1 cellular context compared by ENCODE assay signal in the genomic region with DNA sequence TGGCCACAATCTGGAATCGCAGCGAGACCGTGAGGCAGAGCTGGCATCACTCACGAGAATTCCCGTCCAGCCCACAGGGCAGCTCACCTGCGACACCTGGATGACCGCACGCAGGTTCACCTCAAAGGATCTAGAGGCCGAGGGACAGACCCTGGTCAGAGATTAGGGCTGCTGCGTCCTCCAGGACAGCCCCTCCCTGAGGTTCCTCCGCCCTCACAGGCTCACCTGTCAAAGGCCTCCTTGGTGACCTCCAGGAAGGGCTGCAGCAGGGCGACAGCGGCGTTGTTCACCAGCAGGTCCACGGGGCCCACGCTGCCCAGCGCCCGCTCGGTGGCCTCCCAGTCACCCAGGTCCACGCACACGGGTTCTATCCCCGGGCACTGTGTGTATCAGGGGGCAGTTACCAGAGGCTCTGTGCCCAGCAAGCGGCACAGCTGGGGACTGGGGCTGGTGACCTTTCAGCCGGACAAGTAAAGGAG.
TF ChIP-seq lines count a peak whose summit lies in the region.

No MANE protein-coding gene starts in this region.

TF ChIP-seq in GM12878, 131 proteins besides CTCF, POLR2A, EP300 and RAD21:
- no peak for TF ChIP-seq POLR2AphosphoS5 (IDR thresholded peaks at IDR 0.05; ENCODE audit: low read length)
- TF ChIP-seq, protein P1, sequence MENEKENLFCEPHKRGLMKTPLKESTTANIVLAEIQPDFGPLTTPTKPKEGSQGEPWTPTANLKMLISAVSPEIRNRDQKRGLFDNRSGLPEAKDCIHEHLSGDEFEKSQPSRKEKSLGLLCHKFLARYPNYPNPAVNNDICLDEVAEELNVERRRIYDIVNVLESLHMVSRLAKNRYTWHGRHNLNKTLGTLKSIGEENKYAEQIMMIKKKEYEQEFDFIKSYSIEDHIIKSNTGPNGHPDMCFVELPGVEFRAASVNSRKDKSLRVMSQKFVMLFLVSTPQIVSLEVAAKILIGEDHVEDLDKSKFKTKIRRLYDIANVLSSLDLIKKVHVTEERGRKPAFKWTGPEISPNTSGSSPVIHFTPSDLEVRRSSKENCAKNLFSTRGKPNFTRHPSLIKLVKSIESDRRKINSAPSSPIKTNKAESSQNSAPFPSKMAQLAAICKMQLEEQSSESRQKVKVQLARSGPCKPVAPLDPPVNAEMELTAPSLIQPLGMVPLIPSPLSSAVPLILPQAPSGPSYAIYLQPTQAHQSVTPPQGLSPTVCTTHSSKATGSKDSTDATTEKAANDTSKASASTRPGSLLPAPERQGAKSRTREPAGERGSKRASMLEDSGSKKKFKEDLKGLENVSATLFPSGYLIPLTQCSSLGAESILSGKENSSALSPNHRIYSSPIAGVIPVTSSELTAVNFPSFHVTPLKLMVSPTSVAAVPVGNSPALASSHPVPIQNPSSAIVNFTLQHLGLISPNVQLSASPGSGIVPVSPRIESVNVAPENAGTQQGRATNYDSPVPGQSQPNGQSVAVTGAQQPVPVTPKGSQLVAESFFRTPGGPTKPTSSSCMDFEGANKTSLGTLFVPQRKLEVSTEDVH (IDR thresholded peaks at IDR 0.05; ENCODE audit: low read depth, partially characterized antibody) = no peak
- TF ChIP-seq KDM1A (IDR thresholded peaks at IDR 0.05; ENCODE audit: borderline replicate concordance) = no peak
- TF ChIP-seq, protein P2, sequence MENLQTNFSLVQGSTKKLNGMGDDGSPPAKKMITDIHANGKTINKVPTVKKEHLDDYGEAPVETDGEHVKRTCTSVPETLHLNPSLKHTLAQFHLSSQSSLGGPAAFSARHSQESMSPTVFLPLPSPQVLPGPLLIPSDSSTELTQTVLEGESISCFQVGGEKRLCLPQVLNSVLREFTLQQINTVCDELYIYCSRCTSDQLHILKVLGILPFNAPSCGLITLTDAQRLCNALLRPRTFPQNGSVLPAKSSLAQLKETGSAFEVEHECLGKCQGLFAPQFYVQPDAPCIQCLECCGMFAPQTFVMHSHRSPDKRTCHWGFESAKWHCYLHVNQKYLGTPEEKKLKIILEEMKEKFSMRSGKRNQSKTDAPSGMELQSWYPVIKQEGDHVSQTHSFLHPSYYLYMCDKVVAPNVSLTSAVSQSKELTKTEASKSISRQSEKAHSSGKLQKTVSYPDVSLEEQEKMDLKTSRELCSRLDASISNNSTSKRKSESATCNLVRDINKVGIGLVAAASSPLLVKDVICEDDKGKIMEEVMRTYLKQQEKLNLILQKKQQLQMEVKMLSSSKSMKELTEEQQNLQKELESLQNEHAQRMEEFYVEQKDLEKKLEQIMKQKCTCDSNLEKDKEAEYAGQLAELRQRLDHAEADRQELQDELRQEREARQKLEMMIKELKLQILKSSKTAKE (IDR thresholded peaks at IDR 0.05; ENCODE audit: low read depth, poor library complexity, severe bottlenecking) = no peak
- no peak for TF ChIP-seq IKZF1 (conservative IDR thresholded peaks at IDR 0.05)
- TF ChIP-seq SMARCA5 (IDR thresholded peaks at IDR 0.05) = no peak
- TF ChIP-seq, protein P3, sequence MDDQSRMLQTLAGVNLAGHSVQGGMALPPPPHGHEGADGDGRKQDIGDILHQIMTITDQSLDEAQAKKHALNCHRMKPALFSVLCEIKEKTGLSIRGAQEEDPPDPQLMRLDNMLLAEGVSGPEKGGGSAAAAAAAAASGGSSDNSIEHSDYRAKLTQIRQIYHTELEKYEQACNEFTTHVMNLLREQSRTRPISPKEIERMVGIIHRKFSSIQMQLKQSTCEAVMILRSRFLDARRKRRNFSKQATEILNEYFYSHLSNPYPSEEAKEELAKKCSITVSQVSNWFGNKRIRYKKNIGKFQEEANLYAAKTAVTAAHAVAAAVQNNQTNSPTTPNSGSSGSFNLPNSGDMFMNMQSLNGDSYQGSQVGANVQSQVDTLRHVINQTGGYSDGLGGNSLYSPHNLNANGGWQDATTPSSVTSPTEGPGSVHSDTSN (IDR thresholded peaks at IDR 0.05; ENCODE audit: insufficient replicate concordance, low read depth, low read length) = no peak
- no peak for TF ChIP-seq HDAC2 (IDR thresholded peaks at IDR 0.05)
- TF ChIP-seq, protein P4, sequence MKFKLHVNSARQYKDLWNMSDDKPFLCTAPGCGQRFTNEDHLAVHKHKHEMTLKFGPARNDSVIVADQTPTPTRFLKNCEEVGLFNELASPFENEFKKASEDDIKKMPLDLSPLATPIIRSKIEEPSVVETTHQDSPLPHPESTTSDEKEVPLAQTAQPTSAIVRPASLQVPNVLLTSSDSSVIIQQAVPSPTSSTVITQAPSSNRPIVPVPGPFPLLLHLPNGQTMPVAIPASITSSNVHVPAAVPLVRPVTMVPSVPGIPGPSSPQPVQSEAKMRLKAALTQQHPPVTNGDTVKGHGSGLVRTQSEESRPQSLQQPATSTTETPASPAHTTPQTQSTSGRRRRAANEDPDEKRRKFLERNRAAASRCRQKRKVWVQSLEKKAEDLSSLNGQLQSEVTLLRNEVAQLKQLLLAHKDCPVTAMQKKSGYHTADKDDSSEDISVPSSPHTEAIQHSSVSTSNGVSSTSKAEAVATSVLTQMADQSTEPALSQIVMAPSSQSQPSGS (IDR thresholded peaks at IDR 0.05; ENCODE audit: low read length) = no peak
- no peak for TF ChIP-seq MTA2 (IDR thresholded peaks at IDR 0.05; ENCODE audit: low read depth)
- no peak for TF ChIP-seq SREBF1 (IDR thresholded peaks at IDR 0.05; ENCODE audit: low read length)
- TF ChIP-seq MXI1 (IDR thresholded peaks at IDR 0.05; ENCODE audit: low read depth, low read length) = no peak
- TF ChIP-seq SIX5 (IDR thresholded peaks at IDR 0.05; ENCODE audit: low read depth, low read length, severe bottlenecking) = no peak
- TF ChIP-seq, protein P5, sequence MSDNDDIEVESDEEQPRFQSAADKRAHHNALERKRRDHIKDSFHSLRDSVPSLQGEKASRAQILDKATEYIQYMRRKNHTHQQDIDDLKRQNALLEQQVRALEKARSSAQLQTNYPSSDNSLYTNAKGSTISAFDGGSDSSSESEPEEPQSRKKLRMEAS (IDR thresholded peaks at IDR 0.05; ENCODE audit: low read depth, low read length) = no peak
- TF ChIP-seq CHD4 (IDR thresholded peaks at IDR 0.05) = no peak
- TF ChIP-seq, protein P6, sequence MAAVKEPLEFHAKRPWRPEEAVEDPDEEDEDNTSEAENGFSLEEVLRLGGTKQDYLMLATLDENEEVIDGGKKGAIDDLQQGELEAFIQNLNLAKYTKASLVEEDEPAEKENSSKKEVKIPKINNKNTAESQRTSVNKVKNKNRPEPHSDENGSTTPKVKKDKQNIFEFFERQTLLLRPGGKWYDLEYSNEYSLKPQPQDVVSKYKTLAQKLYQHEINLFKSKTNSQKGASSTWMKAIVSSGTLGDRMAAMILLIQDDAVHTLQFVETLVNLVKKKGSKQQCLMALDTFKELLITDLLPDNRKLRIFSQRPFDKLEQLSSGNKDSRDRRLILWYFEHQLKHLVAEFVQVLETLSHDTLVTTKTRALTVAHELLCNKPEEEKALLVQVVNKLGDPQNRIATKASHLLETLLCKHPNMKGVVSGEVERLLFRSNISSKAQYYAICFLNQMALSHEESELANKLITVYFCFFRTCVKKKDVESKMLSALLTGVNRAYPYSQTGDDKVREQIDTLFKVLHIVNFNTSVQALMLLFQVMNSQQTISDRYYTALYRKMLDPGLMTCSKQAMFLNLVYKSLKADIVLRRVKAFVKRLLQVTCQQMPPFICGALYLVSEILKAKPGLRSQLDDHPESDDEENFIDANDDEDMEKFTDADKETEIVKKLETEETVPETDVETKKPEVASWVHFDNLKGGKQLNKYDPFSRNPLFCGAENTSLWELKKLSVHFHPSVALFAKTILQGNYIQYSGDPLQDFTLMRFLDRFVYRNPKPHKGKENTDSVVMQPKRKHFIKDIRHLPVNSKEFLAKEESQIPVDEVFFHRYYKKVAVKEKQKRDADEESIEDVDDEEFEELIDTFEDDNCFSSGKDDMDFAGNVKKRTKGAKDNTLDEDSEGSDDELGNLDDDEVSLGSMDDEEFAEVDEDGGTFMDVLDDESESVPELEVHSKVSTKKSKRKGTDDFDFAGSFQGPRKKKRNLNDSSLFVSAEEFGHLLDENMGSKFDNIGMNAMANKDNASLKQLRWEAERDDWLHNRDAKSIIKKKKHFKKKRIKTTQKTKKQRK (IDR thresholded peaks at IDR 0.05; ENCODE audit: low read depth, low read length) = no peak
- TF ChIP-seq NRF1 (conservative IDR thresholded peaks at IDR 0.05; ENCODE audit: low read depth, low read length) = no peak
TF ChIP-seq in GM12878: peak in this region for 0.
